Comparison of ENCODE assay signal across 1 cellular context in genomic region chr15:43746245-43746902, GRCh38.
TF ChIP-seq lines count a peak whose summit lies in the region.
"Not testable (repeated sequence)": the region's sequence is repeated elsewhere in the genome, so short reads cannot be mapped to it uniquely, and the experiment has no call there.

PDIA3 (plus strand) TSS chr15:43746438; CDS start chr15:43746540, 102 bp downstream.

TF ChIP-seq in K562, 482 proteins besides CTCF, POLR2A, EP300 and RAD21 (continued from another document):
- TF ChIP-seq, protein P1, sequence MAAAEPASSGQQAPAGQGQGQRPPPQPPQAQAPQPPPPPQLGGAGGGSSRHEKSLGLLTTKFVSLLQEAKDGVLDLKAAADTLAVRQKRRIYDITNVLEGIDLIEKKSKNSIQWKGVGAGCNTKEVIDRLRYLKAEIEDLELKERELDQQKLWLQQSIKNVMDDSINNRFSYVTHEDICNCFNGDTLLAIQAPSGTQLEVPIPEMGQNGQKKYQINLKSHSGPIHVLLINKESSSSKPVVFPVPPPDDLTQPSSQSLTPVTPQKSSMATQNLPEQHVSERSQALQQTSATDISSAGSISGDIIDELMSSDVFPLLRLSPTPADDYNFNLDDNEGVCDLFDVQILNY (CRISPR knock-in tag; IDR thresholded peaks at IDR 0.05): peak; percentile 91
- peak; percentile 71 for TF ChIP-seq PCBP1 (IDR thresholded peaks at IDR 0.05; ENCODE audit: low read depth, low read length, poor library complexity, severe bottlenecking)
- peak; percentile 58 for TF ChIP-seq NFIC (IDR thresholded peaks at IDR 0.05)
- peak; percentile 71 for TF ChIP-seq EGR1 (conservative IDR thresholded peaks at IDR 0.05)
- peak; percentile 49 for TF ChIP-seq HNRNPLL (IDR thresholded peaks at IDR 0.05; ENCODE audit: low read depth, low read length, poor library complexity, severe bottlenecking)
- TF ChIP-seq, protein P2, sequence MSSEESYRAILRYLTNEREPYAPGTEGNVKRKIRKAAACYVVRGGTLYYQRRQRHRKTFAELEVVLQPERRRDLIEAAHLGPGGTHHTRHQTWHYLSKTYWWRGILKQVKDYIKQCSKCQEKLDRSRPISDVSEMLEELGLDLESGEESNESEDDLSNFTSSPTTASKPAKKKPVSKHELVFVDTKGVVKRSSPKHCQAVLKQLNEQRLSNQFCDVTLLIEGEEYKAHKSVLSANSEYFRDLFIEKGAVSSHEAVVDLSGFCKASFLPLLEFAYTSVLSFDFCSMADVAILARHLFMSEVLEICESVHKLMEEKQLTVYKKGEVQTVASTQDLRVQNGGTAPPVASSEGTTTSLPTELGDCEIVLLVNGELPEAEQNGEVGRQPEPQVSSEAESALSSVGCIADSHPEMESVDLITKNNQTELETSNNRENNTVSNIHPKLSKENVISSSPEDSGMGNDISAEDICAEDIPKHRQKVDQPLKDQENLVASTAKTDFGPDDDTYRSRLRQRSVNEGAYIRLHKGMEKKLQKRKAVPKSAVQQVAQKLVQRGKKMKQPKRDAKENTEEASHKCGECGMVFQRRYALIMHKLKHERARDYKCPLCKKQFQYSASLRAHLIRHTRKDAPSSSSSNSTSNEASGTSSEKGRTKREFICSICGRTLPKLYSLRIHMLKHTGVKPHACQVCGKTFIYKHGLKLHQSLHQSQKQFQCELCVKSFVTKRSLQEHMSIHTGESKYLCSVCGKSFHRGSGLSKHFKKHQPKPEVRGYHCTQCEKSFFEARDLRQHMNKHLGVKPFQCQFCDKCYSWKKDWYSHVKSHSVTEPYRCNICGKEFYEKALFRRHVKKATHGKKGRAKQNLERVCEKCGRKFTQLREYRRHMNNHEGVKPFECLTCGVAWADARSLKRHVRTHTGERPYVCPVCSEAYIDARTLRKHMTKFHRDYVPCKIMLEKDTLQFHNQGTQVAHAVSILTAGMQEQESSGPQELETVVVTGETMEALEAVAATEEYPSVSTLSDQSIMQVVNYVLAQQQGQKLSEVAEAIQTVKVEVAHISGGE (CRISPR knock-in tag; IDR thresholded peaks at IDR 0.05): 0 out of 6 replicates have a peak, but pooled peaks of 1 of the 3 experiments have one; percentile 21
- TF ChIP-seq STAG1 (CRISPR knock-in tag; IDR thresholded peaks at IDR 0.05; ENCODE audit: borderline replicate concordance): 0 out of 2 replicates have a peak, but pooled peaks have one; percentile 26
- peak; percentile 94 for TF ChIP-seq ZFX (CRISPR knock-in tag; IDR thresholded peaks at IDR 0.05)
- TF ChIP-seq FOXA3 (CRISPR knock-in tag; conservative IDR thresholded peaks at IDR 0.05 in 1 of 2, IDR thresholded peaks at IDR 0.05 in 1 of 2): 0 out of 4 replicates have a peak, but pooled peaks of 1 of the 2 experiments have one; percentile 34
- TF ChIP-seq CHD2 (IDR thresholded peaks at IDR 0.05; ENCODE audit: low read depth, low read length): peak; percentile 50; the same call in 1 of the 2 replicates
- TF ChIP-seq MNT (conservative IDR thresholded peaks at IDR 0.05): peak; percentile 33 to 72
- TF ChIP-seq ATF1 (CRISPR knock-in tag; IDR thresholded peaks at IDR 0.05): peak; percentile 47; the same call in 1 of the 2 replicates
- peak; percentile 83 for TF ChIP-seq ATF1 (tag; IDR thresholded peaks at IDR 0.05)
- peak; percentile 54; the same call in 1 of the 2 replicates for TF ChIP-seq NCOA6 (IDR thresholded peaks at IDR 0.05)
- 0 out of 2 replicates have a peak, but pooled peaks have one; percentile 87 for TF ChIP-seq RBM14 (IDR thresholded peaks at IDR 0.05; ENCODE audit: borderline replicate concordance, insufficient read depth, low read depth, low read length)
- peak; percentile 77 for TF ChIP-seq POLR2H (tag; IDR thresholded peaks at IDR 0.05; ENCODE audit: low read depth)
- TF ChIP-seq NFRKB (IDR thresholded peaks at IDR 0.05; ENCODE audit: low read depth): peak; percentile 51; the same call in 1 of the 2 replicates
- TF ChIP-seq FIP1L1 (IDR thresholded peaks at IDR 0.05; ENCODE audit: low read depth, low read length, poor library complexity, severe bottlenecking): peak; percentile 90
- peak; percentile 72; the same call in 1 of the 2 replicates for TF ChIP-seq SMAD4 (CRISPR knock-in tag; conservative IDR thresholded peaks at IDR 0.05)
- TF ChIP-seq, protein P3, sequence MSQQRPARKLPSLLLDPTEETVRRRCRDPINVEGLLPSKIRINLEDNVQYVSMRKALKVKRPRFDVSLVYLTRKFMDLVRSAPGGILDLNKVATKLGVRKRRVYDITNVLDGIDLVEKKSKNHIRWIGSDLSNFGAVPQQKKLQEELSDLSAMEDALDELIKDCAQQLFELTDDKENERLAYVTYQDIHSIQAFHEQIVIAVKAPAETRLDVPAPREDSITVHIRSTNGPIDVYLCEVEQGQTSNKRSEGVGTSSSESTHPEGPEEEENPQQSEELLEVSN (IDR thresholded peaks at IDR 0.05; ENCODE audit: borderline replicate concordance in 1 of 2, extremely low read depth in 1 of 2, insufficient read depth in 1 of 2, insufficient read length in 1 of 2, low read depth in 1 of 2, low read length in 1 of 2, poor library complexity in 1 of 2, severe bottlenecking in 1 of 2): peak; percentile 47 to 91
- TF ChIP-seq FOXM1 (IDR thresholded peaks at IDR 0.05; ENCODE audit: low read depth); TOE1 (CRISPR knock-in tag; IDR thresholded peaks at IDR 0.05; ENCODE audit: borderline replicate concordance, low read depth): not testable (repeated sequence)
- TF ChIP-seq FOXM1 (CRISPR knock-in tag; IDR thresholded peaks at IDR 0.05; ENCODE audit: low read depth): peak; percentile 86; the same call in 1 of the 2 replicates
- peak; percentile 95; the same call in 1 of the 2 replicates for TF ChIP-seq NR3C1 (CRISPR knock-in tag; IDR thresholded peaks at IDR 0.05)
- TF ChIP-seq PRPF4 (IDR thresholded peaks at IDR 0.05; ENCODE audit: insufficient read depth, low read depth, low read length, poor library complexity, severe bottlenecking): peak; percentile 51
- TF ChIP-seq RBFOX2 (IDR thresholded peaks at IDR 0.05; ENCODE audit: low read depth, low read length): peak; percentile 97
- TF ChIP-seq GTF2E2 (tag; IDR thresholded peaks at IDR 0.05): 0 out of 2 replicates have a peak, but pooled peaks have one; percentile 27
- TF ChIP-seq BRD4 (IDR thresholded peaks at IDR 0.05): peak; percentile 59; the same call in 1 of the 2 replicates
- TF ChIP-seq TOE1 (IDR thresholded peaks at IDR 0.05; ENCODE audit: borderline replicate concordance): peak; percentile 19; the same call in 1 of the 2 replicates
- TF ChIP-seq, protein P4, sequence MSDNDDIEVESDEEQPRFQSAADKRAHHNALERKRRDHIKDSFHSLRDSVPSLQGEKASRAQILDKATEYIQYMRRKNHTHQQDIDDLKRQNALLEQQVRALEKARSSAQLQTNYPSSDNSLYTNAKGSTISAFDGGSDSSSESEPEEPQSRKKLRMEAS (CRISPR knock-in tag; IDR thresholded peaks at IDR 0.05): peak; percentile 90
- peak; percentile 91 for TF ChIP-seq EP400 (IDR thresholded peaks at IDR 0.05)
TF ChIP-seq in K562: peak in this region for 108; not testable (repeated sequence) for 374.
